ENCODE assay signal across 33 cellular contexts in the genomic region with DNA sequence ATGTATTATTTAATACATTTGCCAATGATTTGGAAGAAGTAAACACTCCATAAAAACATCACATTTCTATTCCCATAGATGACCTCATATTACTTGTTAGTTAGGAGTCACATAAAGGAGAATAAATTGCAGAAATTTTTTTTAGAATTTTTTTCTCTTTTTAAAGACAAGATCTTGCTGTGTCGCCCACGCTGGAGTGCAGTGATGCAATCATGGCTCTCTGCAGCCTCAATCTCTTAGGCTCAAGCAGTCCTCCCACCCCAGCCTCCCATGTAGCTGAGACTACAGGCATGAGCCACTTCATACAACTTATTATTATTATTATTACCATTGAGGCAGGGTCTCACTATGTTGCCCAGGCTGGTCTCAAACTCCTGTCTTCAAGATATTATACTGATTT. TPM values are rescaled to one million over a fixed set of nuclear protein-coding genes. Genes with fewer than 3 reads are reported as not detected.
A peak's percentile ranks its signal among the peaks of the same experiment; 100 is the strongest.
DNase-seq lines count a peak whose midpoint lies in the region; ATAC-seq, FAIRE-seq and TF ChIP-seq lines count a peak whose summit lies in the region.
"Had no signal": no experiment of that assay in that cellular context is flagged by ENCODE, and none has a peak within 500 bp of the region (broad histone marks: within the 10 kb centered on the region; RNA-seq: fewer than 3 reads in every experiment).

No MANE protein-coding gene starts in this region.

- no peaks in the 10 kb centered on the region; the same call in 1 of the 2 replicates for H4K20me1 ChIP-seq in K562 (replicated peaks; ENCODE audit: control insufficient read depth, insufficient read depth, low read length)
- H4K20me1 ChIP-seq in neural progenitor cell (ENCODE audit: low read depth) = no peaks in the 10 kb centered on the region
- H4K20me1 ChIP-seq: BLaER1; BLaER1 treated with 17β-estradiol and CSF1 and Interleukin-3, amounts not matched to agents 10 nM and 100 nM had no signal

- no peak for FAIRE-seq in K562 (lab: Jason Lieb, UNC)
- FAIRE-seq: A204.1, D721Med had no signal

- H3K27me3 ChIP-seq in K562 (ENCODE audit: control insufficient read depth in 2 of 2, insufficient read depth in 2 of 2, low read length in 2 of 2) (no peaks in the 10 kb centered on the region), neural progenitor cell (peaks cover 3% of the 10 kb centered on the region)
- H3K27me3 ChIP-seq: BE2C; BLaER1; BLaER1 treated with 17β-estradiol and CSF1 and Interleukin-3, amounts not matched to agents 10 nM and 100 nM had no signal

- intact Hi-C loops in K562 (cut with micrococcal nuclease) = no loop called here

- POLR2A ChIA-PET in K562 (lab: Yijun Ruan, JAX) = no interaction called here

- ATAC-seq in K562 (no peak), GM21717 (IDR thresholded peaks at IDR 0.05; ENCODE audit: unreplicated experiment) (no peak)
- ATAC-seq: A549; CD8-positive, alpha-beta T cell had no signal

- TF ChIP-seq RAD21 in K562 (CRISPR knock-in tag; conservative IDR thresholded peaks at IDR 0.05 in 1 of 2, IDR thresholded peaks at IDR 0.05 in 1 of 2) = no peak

- H3K4me2 ChIP-seq in K562 (ENCODE audit: insufficient read depth, low read length) = no peak overlapping the region
- no peak overlapping the region for H3K4me2 ChIP-seq in neural progenitor cell
- H3K4me2 ChIP-seq: A549; BLaER1; BLaER1 treated with 17β-estradiol and CSF1 and Interleukin-3, amounts not matched to agents 10 nM and 100 nM had no signal

- no peak overlapping the region for H3K4me3 ChIP-seq in K562
- H3K4me3 ChIP-seq in neural progenitor cell = no peak overlapping the region
- H3K4me3 ChIP-seq: A549; BLaER1; BLaER1 treated with 17β-estradiol and CSF1 and Interleukin-3, amounts not matched to agents 10 nM and 100 nM had no signal

- H3K9ac ChIP-seq in K562 (ENCODE audit: insufficient read depth in 1 of 2, low read depth in 2 of 2, low read length in 2 of 2) (no peak overlapping the region), neural progenitor cell (no peak overlapping the region)
- H3K9ac ChIP-seq: BLaER1; BLaER1 treated with 17β-estradiol and CSF1 and Interleukin-3, amounts not matched to agents 10 nM and 100 nM had no signal

- no peaks in the 10 kb centered on the region for H3K9me1 ChIP-seq in K562 (ENCODE audit: control insufficient read depth, insufficient read depth, low read length)

- no peaks in the 10 kb centered on the region for H3K79me2 ChIP-seq in K562 (ENCODE audit: control insufficient read depth, insufficient read depth, low read length)
- no peaks in the 10 kb centered on the region for H3K79me2 ChIP-seq in neural progenitor cell (ENCODE audit: low read depth)

- H3K9me3 ChIP-seq in K562 (replicated peaks; ENCODE audit: control insufficient read depth, insufficient read depth, low read depth, low read length) (no peaks in the 10 kb centered on the region), neural progenitor cell (ENCODE audit: low read depth) (no peaks in the 10 kb centered on the region)
- H3K9me3 ChIP-seq: A549; BE2C; BLaER1; BLaER1 treated with 17β-estradiol and CSF1 and Interleukin-3, amounts not matched to agents 10 nM and 100 nM; Caco-2 had no signal

- no peak for TF ChIP-seq POLR2A in K562 (conservative IDR thresholded peaks at IDR 0.05)

- H3K9me3 Mint-ChIP-seq in neural progenitor cell = no peaks in the 10 kb centered on the region
- H3K9me3 Mint-ChIP-seq: CD4-positive, alpha-beta memory T cell; CD4-positive, alpha-beta T cell; CD8-positive, alpha-beta memory T cell; CD8-positive, alpha-beta T cell had no signal

- WGBS in K562 (ENCODE audit: insufficient coverage, low coverage, missing lambda C conversion rate) = 8% methylated on average over 2 of the region's 2 CpGs

- no peaks in the 10 kb centered on the region for H3K4me1 Mint-ChIP-seq in neural progenitor cell
- H3K4me1 Mint-ChIP-seq: B cell; CD4-positive, alpha-beta memory T cell; CD8-positive, alpha-beta memory T cell had no signal

- DNase-seq in K562 (ENCODE audit: extremely low read depth in 1 of 4, low spot score in 3 of 4) (no peak), neural progenitor cell (ENCODE audit: low spot score) (no peak), NCI-H524 treated with DMSO at 0.1 percent for 48 hours (lab: John Stamatoyannopoulos, UW) (no peak)
- DNase-seq: 8988T; ACHN; AML-193; BE2C; C1 segment of cervical spinal cord; Caco-2; Calu3; CD4-positive, alpha-beta memory T cell; CD4-positive, alpha-beta T cell; CD4-positive, CD25-positive, alpha-beta regulatory T cell; CD8-positive, alpha-beta memory T cell; CD8-positive, alpha-beta T cell; COR-L47; DMS 273 treated with DMSO at 0.1 percent for 48 hours; DMS153; DMS53; DMS79; DMS79 treated with DMSO at 0.1 percent for 48 hours; DND-41; EL had no signal

- BruUV-seq in K562 (replicated peaks; lab: Mats Ljungman, UMichigan) = no TSS peak

- no peak overlapping the region for H3K27ac ChIP-seq in K562 (ENCODE audit: extremely low read depth, low read depth, low read length)
- H3K27ac ChIP-seq in neural progenitor cell = no peak overlapping the region
- H3K27ac ChIP-seq: 22Rv1; A549; BLaER1; BLaER1 treated with 17β-estradiol and CSF1 and Interleukin-3, amounts not matched to agents 10 nM and 100 nM; C4-2B had no signal

- in situ Hi-C loops in K562 (cut with MboI) = no loop called here

- TF ChIP-seq CTCF in K562 (IDR thresholded peaks at IDR 0.05 in 2 of 3, conservative IDR thresholded peaks at IDR 0.05 in 1 of 3; ENCODE audit: insufficient read depth in 2 of 3, low read depth in 1 of 3, low read length in 3 of 3) (no peak), neural progenitor cell (IDR thresholded peaks at IDR 0.05) (no peak)

- H2AFZ ChIP-seq in K562 (ENCODE audit: low read depth, low read length) (no peak overlapping the region), neural progenitor cell (replicated peaks) (peak overlapping the region; percentile 10)

- H3K27ac Mint-ChIP-seq in neural progenitor cell = no peak overlapping the region
- H3K27ac Mint-ChIP-seq: B cell; CD14-positive monocyte; CD4-positive, alpha-beta memory T cell; CD4-positive, alpha-beta T cell; CD4-positive, CD25-positive, alpha-beta regulatory T cell; CD8-positive, alpha-beta T cell had no signal

- no peaks in the 10 kb centered on the region for H3F3A ChIP-seq in neural progenitor cell (ENCODE audit: low read depth)

- no peak overlapping the region for H3K4me3 Mint-ChIP-seq in neural progenitor cell
- H3K4me3 Mint-ChIP-seq: B cell; CD14-positive monocyte; CD4-positive, alpha-beta memory T cell; CD4-positive, alpha-beta T cell; CD4-positive, CD25-positive, alpha-beta regulatory T cell; CD8-positive, alpha-beta memory T cell; CD8-positive, alpha-beta T cell had no signal

- no peaks in the 10 kb centered on the region for H3K27me3 Mint-ChIP-seq in neural progenitor cell (ENCODE audit: insufficient read depth, low read depth)
- H3K27me3 Mint-ChIP-seq: B cell; CD4-positive, alpha-beta T cell had no signal

- H3K36me3 Mint-ChIP-seq in neural progenitor cell = no peaks in the 10 kb centered on the region
- H3K36me3 Mint-ChIP-seq: CD14-positive monocyte; CD4-positive, alpha-beta memory T cell; CD4-positive, CD25-positive, alpha-beta regulatory T cell; CD8-positive, alpha-beta memory T cell; CD8-positive, alpha-beta T cell had no signal

- no peak for TF ChIP-seq EP300 in K562 (IDR thresholded peaks at IDR 0.05; ENCODE audit: low read length)

- CTCF ChIA-PET in K562 (lab: Yijun Ruan, JAX; ENCODE audit: low intra/inter-chr PET ratio) = no interaction called here

- H3K36me3 ChIP-seq in K562 (ENCODE audit: control insufficient read depth, insufficient read depth, low read length) (no peaks in the 10 kb centered on the region), neural progenitor cell (no peaks in the 10 kb centered on the region)
- H3K36me3 ChIP-seq: BE2C; BLaER1; BLaER1 treated with 17β-estradiol and CSF1 and Interleukin-3, amounts not matched to agents 10 nM and 100 nM had no signal

- H3K4me1 ChIP-seq in K562 (replicated peaks in 1 of 2; ENCODE audit: control insufficient read depth in 2 of 2, insufficient read depth in 2 of 2, low read length in 2 of 2) (peaks cover 0 to 11% of the 10 kb centered on the region in 2 experiments; a peak in 3 of 5 replicates), neural progenitor cell (no peaks in the 10 kb centered on the region)
- H3K4me1 ChIP-seq: A549, BE2C, BLaER1, Caco-2 had no signal

RNA-seq across cellular contexts. Expression of gene USP8, which starts 12.3 kb away (rescaled TPM):
- 76.5 and 128 TPM in 2 replicates for total RNA-seq in K562 (2011; cell fraction: chromatin; rRNA removed; ENCODE audit: low replicate concordance)
- total RNA-seq in K562 (2011; cell fraction: nucleolus; rRNA removed) = 81.5 and 84.1 TPM in 2 replicates
- 60.6 and 80.5 TPM in 2 replicates for total RNA-seq in K562 (2011; cell fraction: nucleoplasm; rRNA removed)
- total RNA-seq in K562 (2014; rRNA removed) (27.2 and 35.1 TPM in 2 replicates), K562 (2014; rRNA removed; fragmentation: Illumina TruSeq; extraction: Trizol) (54.4 and 56.1 TPM in 2 replicates), K562 (2015; rRNA removed; fragmentation: Illumina TruSeq; extraction: Trizol) (56.4 and 57.5 TPM in 2 replicates), K562 (2021) (46.1 and 48.3 TPM in 2 replicates), neural progenitor cell (ENCODE audit: low replicate concordance) (47.7 and 78.8 TPM in 2 replicates)
- polyA plus RNA-seq in K562 (2011; rRNA removed) (49.7 and 58.4 TPM in 2 replicates), K562 (2014; fragmentation: Illumina TruSeq; extraction: Trizol) (49.7 and 54.4 TPM in 2 replicates), K562 (2014; fragmentation: Nextera tagmentation; extraction: Ambion mirVana) (10 to 100 TPM; 43.9 to 44.8 TPM), K562 (2014; rRNA removed) (32.4 and 36.2 TPM in 2 replicates)
- polyA plus RNA-seq in K562 (2011; cell fraction: cytosol; rRNA removed) = 13.3 and 24.7 TPM in 2 replicates
- 27.3 and 40.1 TPM in 2 replicates for polyA plus RNA-seq in K562 (2011; cell fraction: nucleus; rRNA removed)
- 32.0 and 47.1 TPM in 2 replicates for polyA plus RNA-seq in K562 (2012)
- polyA minus RNA-seq in K562 (2011; rRNA and poly(A)+ RNA removed) = 85.4 and 85.7 TPM in 2 replicates
- 28.7 and 37.9 TPM in 2 replicates for polyA minus RNA-seq in K562 (2011; cell fraction: cytosol; rRNA and poly(A)+ RNA removed)
- 57.1 and 82.0 TPM in 2 replicates for polyA minus RNA-seq in K562 (2011; cell fraction: nucleus; rRNA and poly(A)+ RNA removed)

RNA-seq across cellular contexts. Expression of gene GABPB1, which starts 56.9 kb away (rescaled TPM):
- 20.9 and 46.9 TPM in 2 replicates for total RNA-seq in K562 (2011; cell fraction: chromatin; rRNA removed; ENCODE audit: low replicate concordance)
- total RNA-seq in K562 (2011; cell fraction: nucleolus; rRNA removed) = 12.6 and 15.2 TPM in 2 replicates
- total RNA-seq in K562 (2011; cell fraction: nucleoplasm; rRNA removed) = 22.4 and 23.0 TPM in 2 replicates
- total RNA-seq in K562 (2014; rRNA removed) = 34.7 and 36.2 TPM in 2 replicates
- 40.6 and 48.4 TPM in 2 replicates for total RNA-seq in K562 (2014; rRNA removed; fragmentation: Illumina TruSeq; extraction: Trizol)
- total RNA-seq in K562 (2015; rRNA removed; fragmentation: Illumina TruSeq; extraction: Trizol) = 35.1 and 35.2 TPM in 2 replicates
- 31.3 and 33.0 TPM in 2 replicates for total RNA-seq in K562 (2021)
- polyA plus RNA-seq in K562 (2011; rRNA removed) = 40.7 and 42.3 TPM in 2 replicates
- polyA plus RNA-seq in K562 (2011; cell fraction: cytosol; rRNA removed) = 26.2 and 26.9 TPM in 2 replicates
- polyA plus RNA-seq in K562 (2011; cell fraction: nucleus; rRNA removed) = 22.3 and 34.8 TPM in 2 replicates
- 20.9 and 26.6 TPM in 2 replicates for polyA plus RNA-seq in K562 (2012)
- polyA plus RNA-seq in K562 (2014; fragmentation: Illumina TruSeq; extraction: Trizol) = 33.2 and 38.5 TPM in 2 replicates
- 10 to 100 TPM; 11.8 to 16.8 TPM for polyA plus RNA-seq in K562 (2014; fragmentation: Nextera tagmentation; extraction: Ambion mirVana)
- 28.7 and 31.0 TPM in 2 replicates for polyA plus RNA-seq in K562 (2014; rRNA removed)
- polyA minus RNA-seq in K562 (2011; rRNA and poly(A)+ RNA removed) = 62.9 and 68.5 TPM in 2 replicates
- polyA minus RNA-seq in K562 (2011; cell fraction: cytosol; rRNA and poly(A)+ RNA removed) = 12.8 and 24.4 TPM in 2 replicates
- 16.0 and 33.4 TPM in 2 replicates for polyA minus RNA-seq in K562 (2011; cell fraction: nucleus; rRNA and poly(A)+ RNA removed)
- total RNA-seq in neural progenitor cell (ENCODE audit: low replicate concordance) = 56.7 and 77.7 TPM in 2 replicates
